Comparison of ENCODE assay signal across 8 cellular contexts in genomic region chr21:31730687-31731111, GRCh38. TPM values are rescaled to one million over a fixed set of nuclear protein-coding genes. Genes with fewer than 3 reads are reported as not detected.
DNase-seq lines count a peak whose midpoint lies in the region; ATAC-seq and TF ChIP-seq lines count a peak whose summit lies in the region.

No MANE protein-coding gene starts in this region.

- no peaks in the 10 kb centered on the region for H3K9me3 Mint-ChIP-seq in activated B cell treated with CpG ODN at 0.5 μM for 24 hours

- peaks cover 11% of the 10 kb centered on the region for H3K4me1 Mint-ChIP-seq in activated B cell treated with CpG ODN at 0.5 μM for 24 hours

- H3K27me3 Mint-ChIP-seq in activated B cell treated with CpG ODN at 0.5 μM for 24 hours = no peaks in the 10 kb centered on the region

- H3K4me3 ChIP-seq in psoas muscle = peak overlapping the region; percentile 98

- 0 to 1% (median 0%) methylated on average over 17 of the region's 17 CpGs for WGBS in psoas muscle, 3 donors

- H3K4me1 ChIP-seq in psoas muscle = peaks cover 41% of the 10 kb centered on the region

- H3K27ac ChIP-seq in psoas muscle = peak overlapping the region; percentile 99

- TF ChIP-seq CTCF in activated B cell treated with CpG ODN at 0.5 μM for 24 hours (IDR thresholded peaks at IDR 0.05) = no peak
- TF ChIP-seq CTCF in psoas muscle (IDR thresholded peaks at IDR 0.05) = no peak

- peaks cover 0 to 2% of the 10 kb centered on the region in 2 donors for H3K36me3 ChIP-seq in psoas muscle (ENCODE audit: insufficient read depth in 1 of 2, low read depth in 1 of 2)

- CTCF ChIA-PET in activated B cell treated with CpG ODN at 0.5 μM for 24 hours (lab: Charles Lee) = no interaction called here

- H3K27ac Mint-ChIP-seq in activated B cell treated with CpG ODN at 0.5 μM for 24 hours = peak overlapping the region; percentile 81

- H3K9me3 ChIP-seq in psoas muscle = no peaks in the 10 kb centered on the region

- intact Hi-C loops in activated B cell treated with CpG ODN at 0.5 μM for 24 hours (cut with micrococcal nuclease) (loop anchor here (1.0 to 5.0 kb wide), 6 partner anchors 16 to 1912 kb away; partner anchors contain the start of genes CFAP298, CRYZL1, ITSN1 and SOD1), left cardiac atrium (cut with DNase I) (no loop called here), psoas muscle (cut with DNase I) (loop anchor here (2.0 to 10.0 kb wide), 3 partner anchors 64 to 882 kb away; partner anchors contain the start of gene CFAP298 (in 1 of the 2))

- POLR2A ChIA-PET in activated B cell treated with CpG ODN at 0.5 μM for 24 hours (lab: Charles Lee) = interaction anchor here (0.6 to 6.2 kb wide), 5 partner anchors 21 to 882 kb away, joined by 3 to 90 read pairs (median 3); partner anchors contain the start of gene CFAP298

- no peaks in the 10 kb centered on the region for H3K27me3 ChIP-seq in psoas muscle (ENCODE audit: insufficient read depth in 3 of 3, low read length in 2 of 3)

- ATAC-seq in activated B cell treated with CpG ODN at 0.5 μM for 24 hours (ENCODE audit: low read depth) (no peak), left cardiac atrium (peak; percentile 1 to 8), psoas muscle (peak in 2 of 4 donors; percentile 1 to 8), HG03108 (IDR thresholded peaks at IDR 0.05; ENCODE audit: unreplicated experiment) (no peak)

- no peak overlapping the region for H3K4me3 Mint-ChIP-seq in activated B cell treated with CpG ODN at 0.5 μM for 24 hours

- peaks cover 7% of the 10 kb centered on the region for H3K36me3 Mint-ChIP-seq in activated B cell treated with CpG ODN at 0.5 μM for 24 hours (ENCODE audit: low read depth)

- DNase-seq in CD1c-positive myeloid dendritic cell (ENCODE audit: extremely low spot score) (peak; percentile 32), HCEC 1CT (peak; percentile 26), activated B cell treated with CpG ODN at 0.5 μM for 24 hours (no peak), left cardiac atrium (no peak), psoas muscle (no peak), NCI-H510A treated with DMSO at 0.1 percent for 48 hours (lab: John Stamatoyannopoulos, UW) (no peak)
- DNase-seq in effector CD8-positive, alpha-beta T cell (lab: John Stamatoyannopoulos, UW) = no peak

RNA-seq across cellular contexts. Expression of gene SCAF4, which starts 1.2 kb away (rescaled TPM):
- total RNA-seq in activated B cell treated with CpG ODN at 0.5 μM for 24 hours (71.6 and 80.5 TPM in 2 replicates), left cardiac atrium (10 to 100 TPM; 16.5 to 23.6 TPM), psoas muscle (10 to 100 TPM; 17.3 to 23.9 (median 23.5) TPM)
- 10 to 100 TPM in 1 of 3 donors, 1 to 10 TPM in 2; 7.5 to 17.3 (median 9.0) TPM for polyA plus RNA-seq in psoas muscle

Comparison
In these comparisons a context has a peak if more than half of its experiments do, and no peak if none do; other contexts are left out.
1. DNase-seq: peak in CD1c-positive myeloid dendritic cell (single experiment) and HCEC 1CT (single experiment); none in activated B cell treated with CpG ODN at 0.5 μM for 24 hours (single experiment), left cardiac atrium (single experiment), psoas muscle (0 of 2), effector CD8-positive, alpha-beta T cell (single experiment) and NCI-H510A treated with DMSO at 0.1 percent for 48 hours (single experiment).
2. ATAC-seq: peak in left cardiac atrium (2 of 2); none in activated B cell treated with CpG ODN at 0.5 μM for 24 hours (single experiment) and HG03108 (single experiment).
3. intact Hi-C loops: an anchor here in activated B cell treated with CpG ODN at 0.5 μM for 24 hours (1.0 to 5.0 kb wide) and psoas muscle (2.0 to 10.0 kb wide); none called in left cardiac atrium.